Comparison of ENCODE assay signal across 8 cellular contexts in the genomic region with DNA sequence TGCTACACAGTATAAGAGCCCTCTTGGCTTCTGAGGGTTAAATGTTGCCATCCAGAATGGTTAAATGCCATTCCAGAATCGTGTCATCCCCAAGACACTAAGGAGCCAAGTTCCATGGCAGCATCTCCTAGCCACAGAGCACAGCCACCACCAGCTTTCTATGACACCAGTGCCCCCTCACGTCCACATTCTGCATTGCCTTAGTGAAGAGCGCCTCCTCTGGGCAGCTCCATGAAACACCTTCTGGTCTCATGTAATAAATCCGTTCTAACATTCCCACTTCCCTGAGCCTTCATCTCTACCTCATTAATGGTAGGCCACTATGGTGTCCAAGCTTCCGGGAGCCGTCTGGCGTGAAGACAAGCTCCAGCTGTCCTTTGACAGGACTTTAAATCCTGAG. TPM values are rescaled to one million over a fixed set of nuclear protein-coding genes. Genes with fewer than 3 reads are reported as not detected.
DNase-seq lines count a peak whose midpoint lies in the region; ATAC-seq, FAIRE-seq and TF ChIP-seq lines count a peak whose summit lies in the region.

No MANE protein-coding gene starts in this region.

- H3K4me1 ChIP-seq in A549 (no peaks in the 10 kb centered on the region), gastroesophageal sphincter (no peaks in the 10 kb centered on the region)

- H3K4me2 ChIP-seq in A549, result no peak overlapping the region

- no peak for TF ChIP-seq EP300 in A549 (IDR thresholded peaks at IDR 0.05)
- TF ChIP-seq EP300 in gastroesophageal sphincter (IDR thresholded peaks at IDR 0.05), result no peak

- H3K27me3 ChIP-seq in gastroesophageal sphincter, result no peaks in the 10 kb centered on the region

- H3K4me3 ChIP-seq in A549 (no peak overlapping the region), GM12875 (ENCODE audit: low read depth, low read length) (no peak overlapping the region), gastroesophageal sphincter (no peak overlapping the region)

- ATAC-seq in A549, result peak; percentile 74 to 88
- peak; percentile 51 to 59 for ATAC-seq in activated T-cell treated with anti-CD3 and anti-CD28 coated beads, Interleukin-2, amount 50 U/mL, for 4 hours
- ATAC-seq in gastroesophageal sphincter, result peak; percentile 36
- ATAC-seq in GM19467 (IDR thresholded peaks at IDR 0.05; ENCODE audit: unreplicated experiment), result no peak

- CTCF ChIA-PET in A549 (lab: Yijun Ruan, JAX), result interaction anchor here (0.5 to 1.7 kb wide), 6 partner anchors 13 to 133 kb away, joined by 3 to 5 read pairs (median 3); no protein-coding TSS in a partner anchor

- TF ChIP-seq POLR2A in A549 (IDR thresholded peaks at IDR 0.05; ENCODE audit: low read length), result no peak
- no peak for TF ChIP-seq POLR2A in gastroesophageal sphincter (IDR thresholded peaks at IDR 0.05)

- H3K36me3 Mint-ChIP-seq in activated T-cell treated with anti-CD3 and anti-CD28 coated beads, Interleukin-2, amount 50 U/mL, for 4 hours (ENCODE audit: insufficient read depth), result no peaks in the 10 kb centered on the region

- peak; percentile 47 to 70 for DNase-seq in A549 (ENCODE audit: low read depth in 1 of 2, low spot score in 1 of 2)
- DNase-seq in NCI-H146 treated with DMSO at 0.1 percent for 48 hours (lab: John Stamatoyannopoulos, UW; ENCODE audit: unreplicated experiment), result peak; percentile 25
- peak; percentile 38 for DNase-seq in activated T-cell treated with anti-CD3 and anti-CD28 coated beads, Interleukin-2, amount 50 U/mL, for 4 hours
- DNase-seq in renal cortical epithelial cell (ENCODE audit: low read depth), result peak; percentile 39
- DNase-seq in NCI-H1048 (lab: John Stamatoyannopoulos, UW), result no peak

- H3K27me3 Mint-ChIP-seq in activated T-cell treated with anti-CD3 and anti-CD28 coated beads, Interleukin-2, amount 50 U/mL, for 4 hours (ENCODE audit: low read depth), result no peaks in the 10 kb centered on the region

- no peak for FAIRE-seq in A549 (lab: Jason Lieb, UNC)

- peak; percentile 42 to 73; a peak in 4 of 5 replicates for TF ChIP-seq RAD21 in A549 (conservative IDR thresholded peaks at IDR 0.05 in 1 of 2, IDR thresholded peaks at IDR 0.05 in 1 of 2)

- peaks cover 0 to 31% of the 10 kb centered on the region in 2 donors for H3K36me3 ChIP-seq in gastroesophageal sphincter

- WGBS in A549 (ENCODE audit: missing lambda C conversion rate), result 58% methylated on average over 7 of the region's 7 CpGs
- 31 to 36% methylated on average over 6 to 7 of the region's 7 CpGs for WGBS in gastroesophageal sphincter (ENCODE audit: low coverage in 1 of 2), 2 donors

- POLR2A ChIA-PET in A549 (lab: Yijun Ruan, JAX), result interaction anchor here (0.6 to 0.7 kb wide), 2 partner anchors 9 to 45 kb away, joined by 3 to 4 read pairs; partner anchors contain the start of gene HNRNPH1

- H3K4me3 Mint-ChIP-seq in activated T-cell treated with anti-CD3 and anti-CD28 coated beads, Interleukin-2, amount 50 U/mL, for 4 hours, result no peak overlapping the region

- no peaks in the 10 kb centered on the region for H3K4me1 Mint-ChIP-seq in activated T-cell treated with anti-CD3 and anti-CD28 coated beads, Interleukin-2, amount 50 U/mL, for 4 hours (ENCODE audit: low read depth)

- H3K9me3 ChIP-seq in A549 (no peaks in the 10 kb centered on the region), gastroesophageal sphincter (no peaks in the 10 kb centered on the region)

- H3K9me3 Mint-ChIP-seq in activated T-cell treated with anti-CD3 and anti-CD28 coated beads, Interleukin-2, amount 50 U/mL, for 4 hours, result no peaks in the 10 kb centered on the region

- H3K27ac ChIP-seq in A549 (no peak overlapping the region), gastroesophageal sphincter (no peak overlapping the region)

- peak; percentile 51 for TF ChIP-seq CTCF in A549 (IDR thresholded peaks at IDR 0.05)
- peak; percentile 87 for TF ChIP-seq CTCF in GM12875 (IDR thresholded peaks at IDR 0.05; ENCODE audit: borderline replicate concordance, insufficient read depth, low read depth, low read length)
- TF ChIP-seq CTCF in gastroesophageal sphincter (IDR thresholded peaks at IDR 0.05), result peak in 3 of 4 experiments; percentile 31 to 60 (median 37)

TF ChIP-seq in A549, 52 proteins besides CTCF, POLR2A, EP300 and RAD21 (continues in another document):
- TF ChIP-seq HDAC2 (IDR thresholded peaks at IDR 0.05) (no peak), TFCP2L1 (CRISPR knock-in tag; IDR thresholded peaks at IDR 0.05) (no peak), HOXA7 (CRISPR knock-in tag; IDR thresholded peaks at IDR 0.05) (no peak), CBX2 (IDR thresholded peaks at IDR 0.05; ENCODE audit: borderline replicate concordance, low read depth) (no peak), ELK1 (IDR thresholded peaks at IDR 0.05; ENCODE audit: low read depth, low read length) (no peak), TP53 (CRISPR knock-in tag; IDR thresholded peaks at IDR 0.05) (no peak), REST (IDR thresholded peaks at IDR 0.05) (no peak)
- TF ChIP-seq, protein P1, sequence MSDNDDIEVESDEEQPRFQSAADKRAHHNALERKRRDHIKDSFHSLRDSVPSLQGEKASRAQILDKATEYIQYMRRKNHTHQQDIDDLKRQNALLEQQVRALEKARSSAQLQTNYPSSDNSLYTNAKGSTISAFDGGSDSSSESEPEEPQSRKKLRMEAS (IDR thresholded peaks at IDR 0.05), result no peak

RNA-seq across cellular contexts. Expression of gene CBY3, which starts 12.4 kb away (rescaled TPM):
- polyA plus RNA-seq in A549 (2011; rRNA removed) (not detected in 2 replicates), A549 (2017; fragmentation: RNase III; extraction: RNeasy Plus Mini Kit Qiagen cat#74134 plus additional on column Dnase treatment) (not detected in 3 replicates)
- not detected in 2 replicates for polyA plus RNA-seq in A549 (2012; cell fraction: cytosol; rRNA removed)
- polyA plus RNA-seq in A549 (2012; cell fraction: nucleus; rRNA removed), result 0.07 TPM in 1 of 2 replicates, not detected in the other
- polyA minus RNA-seq in A549 (2011; rRNA and poly(A)+ RNA removed), result not detected in 2 replicates
- total RNA-seq in activated T-cell treated with anti-CD3 and anti-CD28 coated beads, Interleukin-2, amount 50 U/mL, for 4 hours, result under 1 TPM in 2 of 3 donors, not detected in 1; 0.51 to 0.53 TPM
- total RNA-seq in gastroesophageal sphincter (not detected), renal cortical epithelial cell (not detected in 2 replicates)

RNA-seq across cellular contexts. Expression of gene CANX, which starts 30.4 kb away (rescaled TPM):
- 1,000 and 1,241 TPM in 2 replicates for polyA plus RNA-seq in A549 (2011; rRNA removed)
- polyA plus RNA-seq in A549 (2012; cell fraction: cytosol; rRNA removed), result 89.4 and 161 TPM in 2 replicates
- 102 and 118 TPM in 2 replicates for polyA plus RNA-seq in A549 (2012; cell fraction: nucleus; rRNA removed)
- 364 to 433 TPM (median 402 TPM) in 3 replicates for polyA plus RNA-seq in A549 (2017; fragmentation: RNase III; extraction: RNeasy Plus Mini Kit Qiagen cat#74134 plus additional on column Dnase treatment)
- polyA minus RNA-seq in A549 (2011; rRNA and poly(A)+ RNA removed), result 1,532 and 1,583 TPM in 2 replicates
- total RNA-seq in activated T-cell treated with anti-CD3 and anti-CD28 coated beads, Interleukin-2, amount 50 U/mL, for 4 hours, result 100 to 1,000 TPM; 630 to 693 (median 634) TPM
- total RNA-seq in gastroesophageal sphincter, result 100 to 1,000 TPM; 281 to 400 (median 342) TPM
- total RNA-seq in renal cortical epithelial cell, result 755 and 1,435 TPM in 2 replicates

RNA-seq across cellular contexts. Expression of gene HNRNPH1, which starts 44.9 kb away (rescaled TPM):
- 511 and 688 TPM in 2 replicates for polyA plus RNA-seq in A549 (2011; rRNA removed)
- polyA plus RNA-seq in A549 (2012; cell fraction: cytosol; rRNA removed), result 178 and 211 TPM in 2 replicates
- 268 and 443 TPM in 2 replicates for polyA plus RNA-seq in A549 (2012; cell fraction: nucleus; rRNA removed)
- 1,576 to 1,720 TPM (median 1,580 TPM) in 3 replicates for polyA plus RNA-seq in A549 (2017; fragmentation: RNase III; extraction: RNeasy Plus Mini Kit Qiagen cat#74134 plus additional on column Dnase treatment)
- 579 and 670 TPM in 2 replicates for polyA minus RNA-seq in A549 (2011; rRNA and poly(A)+ RNA removed)
- total RNA-seq in activated T-cell treated with anti-CD3 and anti-CD28 coated beads, Interleukin-2, amount 50 U/mL, for 4 hours, result 1,000 to 10,000 TPM; 1,008 to 1,029 (median 1,012) TPM
- total RNA-seq in gastroesophageal sphincter, result 100 to 1,000 TPM; 250 to 604 (median 331) TPM
- total RNA-seq in renal cortical epithelial cell, result 283 and 735 TPM in 2 replicates

Comparison
In these comparisons a context has a peak if more than half of its experiments do, and no peak if none do; other contexts are left out.
1. CTCF ChIP-seq: peak in every context shown above with its lines; median percentile 87 in GM12875; 51 in A549; 37 in gastroesophageal sphincter.